Comparison of ENCODE assay signal across 2 cellular contexts in genomic region chr7:122803851-122804250, GRCh38.
TF ChIP-seq lines count a peak whose summit lies in the region.

No MANE protein-coding gene starts in this region.

TF ChIP-seq in WTC11, 78 proteins besides CTCF, POLR2A, EP300 and RAD21:
- TF ChIP-seq ETV6 (CRISPR knock-in tag; IDR thresholded peaks at IDR 0.05): no peak
- TF ChIP-seq IRF2 (CRISPR knock-in tag; IDR thresholded peaks at IDR 0.05; ENCODE audit: borderline replicate concordance, low read depth): no peak
- TF ChIP-seq SOX15 (CRISPR knock-in tag; IDR thresholded peaks at IDR 0.05): no peak
- no peak for TF ChIP-seq TP53 (CRISPR knock-in tag; IDR thresholded peaks at IDR 0.05)
- TF ChIP-seq ZMAT4 (CRISPR knock-in tag; IDR thresholded peaks at IDR 0.05): no peak
- no peak for TF ChIP-seq CDX4 (CRISPR knock-in tag; IDR thresholded peaks at IDR 0.05; ENCODE audit: borderline replicate concordance)
- TF ChIP-seq OVOL2 (CRISPR knock-in tag; IDR thresholded peaks at IDR 0.05; ENCODE audit: borderline replicate concordance): no peak
- TF ChIP-seq ZNF532 (CRISPR knock-in tag; IDR thresholded peaks at IDR 0.05; ENCODE audit: borderline replicate concordance): no peak
- no peak for TF ChIP-seq ATF1 (CRISPR knock-in tag; IDR thresholded peaks at IDR 0.05)
- no peak for TF ChIP-seq CREM (CRISPR knock-in tag; IDR thresholded peaks at IDR 0.05)

TF ChIP-seq in HepG2, 621 proteins besides CTCF, POLR2A, EP300 and RAD21:
- no peak for TF ChIP-seq ATF4 (CRISPR knock-in tag; IDR thresholded peaks at IDR 0.05)
